8 cellular contexts compared by ENCODE assay signal in the genomic region with DNA sequence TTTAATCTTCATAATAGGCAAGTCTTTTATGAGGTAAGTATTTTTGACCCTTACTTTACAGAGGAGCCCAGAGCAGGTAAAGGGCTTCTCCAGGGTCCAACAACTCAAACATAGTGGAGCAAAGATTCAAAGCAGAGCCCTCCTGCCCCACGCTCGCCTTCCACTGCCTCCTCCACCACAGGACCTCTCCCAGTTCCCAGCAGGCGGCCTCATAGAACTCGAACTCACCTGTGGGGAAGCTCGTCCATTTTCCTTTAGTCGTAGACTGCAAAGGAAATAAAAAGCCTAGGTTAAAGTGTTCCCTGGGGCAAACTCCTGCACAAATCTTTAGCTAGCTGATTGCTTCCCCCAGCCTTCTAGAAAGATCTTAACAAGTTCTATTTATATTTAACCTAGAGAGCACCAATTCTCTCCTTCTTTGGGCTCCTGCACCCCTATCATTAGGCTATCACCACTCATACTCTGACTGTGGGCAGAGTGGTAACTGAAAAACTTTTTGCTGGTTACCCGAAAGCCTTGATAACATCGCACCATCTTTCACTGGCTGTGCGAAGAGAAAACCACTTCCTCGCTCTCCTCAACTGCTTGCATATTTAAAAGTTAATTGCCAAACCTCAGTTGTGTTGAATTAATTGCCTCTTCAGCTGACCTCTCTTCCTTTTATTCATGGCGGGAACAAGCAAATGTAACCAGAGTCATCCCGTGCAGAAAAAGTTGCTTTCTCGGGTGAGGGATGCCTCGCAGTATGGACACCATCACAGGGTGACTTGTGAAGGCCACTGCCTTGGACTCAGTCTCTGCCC.
DNase-seq lines count a peak whose midpoint lies in the region; ATAC-seq lines count a peak whose summit lies in the region.

No MANE protein-coding gene starts in this region.

- DNase-seq in activated CD4-positive, CD25-positive, alpha-beta regulatory T cell treated with anti-CD3 and anti-CD28 coated beads, Interleukin-2, amount 50 U/mL, for 16 hours (ENCODE audit: low read depth, low spot score), result peak; percentile 10
- no peak for DNase-seq in activated CD4-positive, CD25-positive, alpha-beta regulatory T cell (lab: John Stamatoyannopoulos, UW)
- peak; percentile 5 to 19 for DNase-seq in stimulated activated CD8-positive, alpha-beta memory T cell treated with anti-CD3 and anti-CD28 coated beads, Interleukin-7, amount 100 ng/mL, for 4 hours (ENCODE audit: low read depth in 2 of 2)
- no peak for DNase-seq in HCEC 1CT
- DNase-seq in NCI-H526 treated with DMSO at 0.1 percent for 48 hours (lab: John Stamatoyannopoulos, UW), result no peak
- DNase-seq in SKM-1 treated with dmso at 0.1 percent for 144 hours (lab: John Stamatoyannopoulos, UW; ENCODE audit: unreplicated experiment), result no peak

- H3K36me3 Mint-ChIP-seq in activated T-helper 17 cell treated with anti-CD3 and anti-CD28 coated beads, Interleukin-2, amount 50 U/mL, for 72 hours (ENCODE audit: low read depth), result no peaks in the 10 kb centered on the region

- H3K9me3 Mint-ChIP-seq in activated T-helper 17 cell treated with anti-CD3 and anti-CD28 coated beads, Interleukin-2, amount 50 U/mL, for 72 hours, result no peaks in the 10 kb centered on the region

- peaks cover 18% of the 10 kb centered on the region for H3K27me3 Mint-ChIP-seq in activated T-helper 17 cell treated with anti-CD3 and anti-CD28 coated beads, Interleukin-2, amount 50 U/mL, for 72 hours

- H3K4me3 Mint-ChIP-seq in activated T-helper 17 cell treated with anti-CD3 and anti-CD28 coated beads, Interleukin-2, amount 50 U/mL, for 72 hours, result peak overlapping the region; percentile 55

- peak overlapping the region; percentile 72 for H3K27ac Mint-ChIP-seq in activated T-helper 17 cell treated with anti-CD3 and anti-CD28 coated beads, Interleukin-2, amount 50 U/mL, for 72 hours

- ATAC-seq in HG03460 (IDR thresholded peaks at IDR 0.05; ENCODE audit: unreplicated experiment), result peak; percentile 87
- ATAC-seq in activated T-helper 17 cell treated with anti-CD3 and anti-CD28 coated beads, Interleukin-2, amount 50 U/mL, for 72 hours (replicated peaks), result peak; percentile 94

- H3K4me1 Mint-ChIP-seq in activated T-helper 17 cell treated with anti-CD3 and anti-CD28 coated beads, Interleukin-2, amount 50 U/mL, for 72 hours, result peaks cover 33% of the 10 kb centered on the region

Comparison
In these comparisons a context has a peak if more than half of its experiments do, and no peak if none do; other contexts are left out.
1. DNase-seq: peak in activated CD4-positive, CD25-positive, alpha-beta regulatory T cell treated with anti-CD3 and anti-CD28 coated beads, Interleukin-2, amount 50 U/mL, for 16 hours (single experiment) and stimulated activated CD8-positive, alpha-beta memory T cell treated with anti-CD3 and anti-CD28 coated beads, Interleukin-7, amount 100 ng/mL, for 4 hours (2 of 2); none in activated CD4-positive, CD25-positive, alpha-beta regulatory T cell (0 of 4), HCEC 1CT (single experiment), NCI-H526 treated with DMSO at 0.1 percent for 48 hours (single experiment) and SKM-1 treated with dmso at 0.1 percent for 144 hours (single experiment).